In the genomic region with DNA sequence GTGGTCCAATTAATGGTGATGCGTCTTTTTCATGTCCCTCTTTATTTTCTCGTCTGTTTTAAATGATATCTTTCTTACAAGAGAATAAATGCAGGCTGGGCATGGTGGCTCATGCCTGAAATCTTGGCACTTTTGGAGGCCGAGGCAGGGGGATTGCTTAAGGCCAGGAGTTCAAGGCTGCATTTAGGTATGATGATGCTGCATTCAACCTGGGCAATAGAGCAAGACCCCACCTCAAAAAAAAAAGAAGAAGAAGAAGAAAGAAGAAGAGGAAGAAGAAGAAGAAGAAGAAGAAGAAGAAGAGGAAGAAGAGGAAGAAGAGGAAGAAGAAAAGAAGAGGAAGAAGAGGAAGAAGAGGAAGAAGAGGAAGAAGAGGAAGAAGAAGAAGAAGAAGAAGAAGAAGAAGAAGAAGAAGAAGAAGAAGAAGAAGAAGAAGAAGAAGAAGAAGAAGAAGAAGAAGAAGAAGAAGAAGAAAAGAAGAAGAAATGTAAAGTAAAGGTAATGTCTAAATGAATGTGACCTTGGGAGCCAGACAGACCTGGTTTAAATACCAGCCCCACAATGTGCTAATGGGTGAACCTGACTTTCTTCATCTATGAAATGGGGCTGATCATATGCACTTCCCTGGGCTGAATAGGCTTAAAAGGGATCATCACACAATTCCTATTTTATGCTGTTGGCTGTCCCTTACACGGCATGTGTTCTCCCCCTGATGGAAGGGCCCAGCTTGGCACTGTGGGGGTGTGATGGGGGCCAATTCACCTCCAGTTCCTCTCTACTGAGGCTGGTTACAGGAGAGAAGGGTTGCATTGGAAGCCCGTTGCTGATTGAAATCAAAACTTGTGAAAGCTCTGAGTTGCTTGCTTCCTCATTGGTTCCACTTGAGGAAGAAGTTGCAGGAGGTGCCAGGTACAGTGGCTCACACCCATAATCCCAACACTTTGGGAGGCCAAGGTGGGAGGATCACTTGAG, we compare ENCODE assay signal across 22 cellular contexts. TPM values are rescaled to one million over a fixed set of nuclear protein-coding genes. Genes with fewer than 3 reads are reported as not detected.
DNase-seq lines count a peak whose midpoint lies in the region; ATAC-seq and TF ChIP-seq lines count a peak whose summit lies in the region.
"Had no signal": no experiment of that assay in that cellular context is flagged by ENCODE, and none has a peak within 500 bp of the region (broad histone marks: within the 10 kb centered on the region; RNA-seq: fewer than 3 reads in every experiment).

No MANE protein-coding gene starts in this region.

- CTCF ChIA-PET in CD4-positive, alpha-beta T cell (lab: Charles Lee): interaction anchor here (0.6 kb wide), 1 partner anchor 58 kb away, joined by 3 read pairs; no protein-coding TSS in a partner anchor

- H3K9me3 ChIP-seq in CD4-positive, alpha-beta T cell (ENCODE audit: control insufficient read depth, low read length): no peaks in the 10 kb centered on the region
- H3K9me3 ChIP-seq in hepatocyte (ENCODE audit: low read depth): no peaks in the 10 kb centered on the region
- H3K9me3 ChIP-seq: psoas muscle had no signal

- no peaks in the 10 kb centered on the region for H3K9me3 Mint-ChIP-seq in stimulated activated naive CD8-positive, alpha-beta T cell treated with anti-CD3 and anti-CD28 coated beads, Interleukin-15, Interleukin-2, amounts not matched to agents 100 ng/mL and 50 ng/mL, for 24 hours
- no peaks in the 10 kb centered on the region for H3K9me3 Mint-ChIP-seq in stimulated activated naive CD8-positive, alpha-beta T cell treated with anti-CD3 and anti-CD28 coated beads, Interleukin-15, amount 100 ng/mL, for 72 hours
- no peaks in the 10 kb centered on the region for H3K9me3 Mint-ChIP-seq in central memory CD8-positive, alpha-beta T cell
- no peaks in the 10 kb centered on the region for H3K9me3 Mint-ChIP-seq in CD4-positive, alpha-beta T cell
- H3K9me3 Mint-ChIP-seq: neural progenitor cell had no signal

- H3K36me3 Mint-ChIP-seq in stimulated activated naive CD8-positive, alpha-beta T cell treated with anti-CD3 and anti-CD28 coated beads, Interleukin-15, Interleukin-2, amounts not matched to agents 100 ng/mL and 50 ng/mL, for 24 hours (ENCODE audit: low read depth): peaks cover 57% of the 10 kb centered on the region
- peaks cover 13% of the 10 kb centered on the region for H3K36me3 Mint-ChIP-seq in central memory CD8-positive, alpha-beta T cell (ENCODE audit: insufficient read depth)
- peaks cover 28% of the 10 kb centered on the region for H3K36me3 Mint-ChIP-seq in CD4-positive, alpha-beta T cell (ENCODE audit: low read depth)
- H3K36me3 Mint-ChIP-seq: neural progenitor cell had no signal

- H3K4me1 Mint-ChIP-seq in stimulated activated naive CD8-positive, alpha-beta T cell treated with anti-CD3 and anti-CD28 coated beads, Interleukin-15, Interleukin-2, amounts not matched to agents 100 ng/mL and 50 ng/mL, for 24 hours (ENCODE audit: low read depth): peaks cover 45% of the 10 kb centered on the region
- H3K4me1 Mint-ChIP-seq in stimulated activated naive CD8-positive, alpha-beta T cell treated with anti-CD3 and anti-CD28 coated beads, Interleukin-15, amount 100 ng/mL, for 72 hours: peaks cover 44% of the 10 kb centered on the region
- H3K4me1 Mint-ChIP-seq in central memory CD8-positive, alpha-beta T cell: peaks cover 11% of the 10 kb centered on the region
- H3K4me1 Mint-ChIP-seq in CD4-positive, alpha-beta T cell (ENCODE audit: low read depth): no peaks in the 10 kb centered on the region
- H3K4me1 Mint-ChIP-seq: neural progenitor cell had no signal

- peak overlapping the region; percentile 80 for H3K27ac Mint-ChIP-seq in stimulated activated naive CD8-positive, alpha-beta T cell treated with anti-CD3 and anti-CD28 coated beads, Interleukin-15, Interleukin-2, amounts not matched to agents 100 ng/mL and 50 ng/mL, for 24 hours
- H3K27ac Mint-ChIP-seq in stimulated activated naive CD8-positive, alpha-beta T cell treated with anti-CD3 and anti-CD28 coated beads, Interleukin-15, amount 100 ng/mL, for 72 hours: peak overlapping the region in 1 of 2 donors; percentile 78
- peak overlapping the region; percentile 63 for H3K27ac Mint-ChIP-seq in central memory CD8-positive, alpha-beta T cell (ENCODE audit: low read depth)
- H3K27ac Mint-ChIP-seq in CD4-positive, alpha-beta T cell: no peak overlapping the region
- H3K27ac Mint-ChIP-seq: neural progenitor cell had no signal

- ATAC-seq in stimulated activated naive CD8-positive, alpha-beta T cell treated with anti-CD3 and anti-CD28 coated beads, Interleukin-15, amount 100 ng/mL, for 72 hours: no peak
- ATAC-seq in central memory CD8-positive, alpha-beta T cell (replicated peaks; ENCODE audit: extremely low read depth, poor library complexity, severe bottlenecking): no peak
- ATAC-seq in CD4-positive, alpha-beta T cell (ENCODE audit: poor library complexity): no peak
- ATAC-seq: psoas muscle had no signal

- no peak overlapping the region for H3K4me3 Mint-ChIP-seq in stimulated activated naive CD8-positive, alpha-beta T cell treated with anti-CD3 and anti-CD28 coated beads, Interleukin-15, Interleukin-2, amounts not matched to agents 100 ng/mL and 50 ng/mL, for 24 hours
- H3K4me3 Mint-ChIP-seq in stimulated activated naive CD8-positive, alpha-beta T cell treated with anti-CD3 and anti-CD28 coated beads, Interleukin-15, amount 100 ng/mL, for 72 hours: no peak overlapping the region
- no peak overlapping the region for H3K4me3 Mint-ChIP-seq in central memory CD8-positive, alpha-beta T cell
- no peak overlapping the region for H3K4me3 Mint-ChIP-seq in CD4-positive, alpha-beta T cell
- H3K4me3 Mint-ChIP-seq: neural progenitor cell had no signal

- intact Hi-C loops in CD4-positive, alpha-beta T cell (cut with DNase I, micrococcal nuclease): no loop called here

- H3K4me2 ChIP-seq in hepatocyte: no peak overlapping the region
- H3K4me2 ChIP-seq: neural progenitor cell had no signal

- no peak overlapping the region for H2AFZ ChIP-seq in hepatocyte
- H2AFZ ChIP-seq: neural progenitor cell had no signal

- POLR2A ChIA-PET in CD4-positive, alpha-beta T cell (lab: Charles Lee): no interaction called here

- H3K27me3 ChIP-seq in CD4-positive, alpha-beta T cell (ENCODE audit: control insufficient read depth, insufficient read depth, low read length): no peaks in the 10 kb centered on the region
- H3K27me3 ChIP-seq in hepatocyte: peaks cover 7% of the 10 kb centered on the region
- H3K27me3 ChIP-seq: neural progenitor cell had no signal

- H3K27me3 Mint-ChIP-seq in stimulated activated naive CD8-positive, alpha-beta T cell treated with anti-CD3 and anti-CD28 coated beads, Interleukin-15, Interleukin-2, amounts not matched to agents 100 ng/mL and 50 ng/mL, for 24 hours: no peaks in the 10 kb centered on the region
- no peaks in the 10 kb centered on the region for H3K27me3 Mint-ChIP-seq in stimulated activated naive CD8-positive, alpha-beta T cell treated with anti-CD3 and anti-CD28 coated beads, Interleukin-15, amount 100 ng/mL, for 72 hours
- no peaks in the 10 kb centered on the region for H3K27me3 Mint-ChIP-seq in central memory CD8-positive, alpha-beta T cell
- no peaks in the 10 kb centered on the region for H3K27me3 Mint-ChIP-seq in CD4-positive, alpha-beta T cell

- H4K20me1 ChIP-seq in hepatocyte (ENCODE audit: insufficient read depth, poor library complexity, severe bottlenecking): no peaks in the 10 kb centered on the region

- H3K27ac ChIP-seq in CD4-positive, alpha-beta T cell (ENCODE audit: low read depth, low read length): no peak overlapping the region
- H3K27ac ChIP-seq in hepatocyte: no peak overlapping the region
- H3K27ac ChIP-seq: neural progenitor cell, psoas muscle had no signal

- DNase-seq in stimulated activated naive CD8-positive, alpha-beta T cell treated with anti-CD3 and anti-CD28 coated beads, Interleukin-15, amount 100 ng/mL, for 72 hours: no peak
- DNase-seq in MV-4-11 (lab: John Stamatoyannopoulos, UW) (peak; percentile 48), hepatocyte (ENCODE audit: low spot score) (no peak), hippocampal formation (lab: John Stamatoyannopoulos, UW) (no peak)
- no peak for DNase-seq in central memory CD8-positive, alpha-beta T cell (ENCODE audit: low spot score in 2 of 2)
- DNase-seq in CD4-positive, alpha-beta T cell: no peak
- DNase-seq: C1 segment of cervical spinal cord; effector CD4-positive, alpha-beta T cell; kidney glomerular epithelial cell; NCI-H146; NCI-H2171; NK-92 treated with Interleukin-12 subunit alpha and Interleukin-12 subunit beta, amount 100 ng/mL, for 24 hours; psoas muscle; substantia nigra had no signal

- H3K9me2 ChIP-seq in hepatocyte (replicated peaks; ENCODE audit: insufficient read depth): no peaks in the 10 kb centered on the region

- no peaks in the 10 kb centered on the region for H3K36me3 ChIP-seq in hepatocyte (replicated peaks; ENCODE audit: insufficient read depth, low read depth)
- H3K36me3 ChIP-seq: neural progenitor cell had no signal

- H3K79me2 ChIP-seq in hepatocyte: no peaks in the 10 kb centered on the region

- TF ChIP-seq CTCF in CD4-positive, alpha-beta T cell (IDR thresholded peaks at IDR 0.05): no peak
- no peak for TF ChIP-seq CTCF in hepatocyte (IDR thresholded peaks at IDR 0.05; ENCODE audit: poor library complexity)

- no peak overlapping the region for H3K4me3 ChIP-seq in hepatocyte
- H3K4me3 ChIP-seq: lung, neural progenitor cell, psoas muscle had no signal

- no peaks in the 10 kb centered on the region for H3K4me1 ChIP-seq in hepatocyte (ENCODE audit: insufficient read depth)
- H3K4me1 ChIP-seq: neural progenitor cell had no signal

- WGBS in hepatocyte (ENCODE audit: low lambda C conversion rate, missing lambda C conversion rate): 91% methylated on average over 5 of the region's 5 CpGs

RNA-seq across cellular contexts. Expression of a gene that starts 13.0 kb away (rescaled TPM):
- total RNA-seq in CD4-positive, alpha-beta T cell: 1 to 10 TPM in 1 of 2 experiments, under 1 TPM in 1; 0.53 to 1.1 TPM
- not detected in 2 replicates for total RNA-seq in hepatocyte
- polyA plus RNA-seq in hepatocyte: not detected in 2 replicates
- total RNA-seq: HT-29, MCF 10A, RPMI7951 had no signal
- polyA plus RNA-seq: psoas muscle, urinary bladder had no signal

RNA-seq across cellular contexts. Expression of a gene that starts 22.5 kb away (rescaled TPM):
- not detected for total RNA-seq in CD4-positive, alpha-beta T cell
- not detected in 2 replicates for total RNA-seq in hepatocyte
- not detected in 2 replicates for polyA plus RNA-seq in hepatocyte
- total RNA-seq: cerebellum, HT-29, MCF 10A, psoas muscle, RPMI7951, urinary bladder had no signal
- polyA plus RNA-seq: psoas muscle, urinary bladder had no signal

RNA-seq across cellular contexts. Expression of a gene that starts 23.5 kb away (rescaled TPM):
- 1 to 10 TPM; 6.9 to 7.3 TPM for total RNA-seq in CD4-positive, alpha-beta T cell
- total RNA-seq in hepatocyte: 10.5 and 19.3 TPM in 2 replicates
- polyA plus RNA-seq in hepatocyte: 13.5 and 20.7 TPM in 2 replicates
- total RNA-seq: HT-29 had no signal

RNA-seq across cellular contexts. Expression of a gene that starts 56.9 kb away (rescaled TPM):
- under 1 TPM; 0.17 to 0.19 TPM for total RNA-seq in CD4-positive, alpha-beta T cell
- total RNA-seq in hepatocyte: 1.4 and 2.4 TPM in 2 replicates
- polyA plus RNA-seq in hepatocyte: 5.8 and 10.6 TPM in 2 replicates
